ENCODE assay signal across 14 cellular contexts in genomic region chr6:36351152-36351571, GRCh38. TPM values are rescaled to one million over a fixed set of nuclear protein-coding genes. Genes with fewer than 3 reads are reported as not detected.
DNase-seq lines count a peak whose midpoint lies in the region; ATAC-seq, FAIRE-seq and TF ChIP-seq lines count a peak whose summit lies in the region.
"Had no signal": no experiment of that assay in that cellular context is flagged by ENCODE, and none has a peak within 500 bp of the region (broad histone marks: within the 10 kb centered on the region; RNA-seq: fewer than 3 reads in every experiment).

No MANE protein-coding gene starts in this region.

- no peaks in the 10 kb centered on the region for H3K27me3 ChIP-seq in tibial artery
- peaks cover 0 to 43% (median 0%) of the 10 kb centered on the region in 7 donors for H3K27me3 ChIP-seq in spleen (replicated peaks in 1 of 7)

- TF ChIP-seq CTCF in astrocyte of the spinal cord (IDR thresholded peaks at IDR 0.05; ENCODE audit: low read depth, low read length), result no peak
- no peak for TF ChIP-seq CTCF in kidney (IDR thresholded peaks at IDR 0.05; ENCODE audit: borderline replicate concordance, extremely low read depth, insufficient read depth)
- TF ChIP-seq CTCF in tibial artery (IDR thresholded peaks at IDR 0.05), result no peak
- TF ChIP-seq CTCF in spleen (IDR thresholded peaks at IDR 0.05 in 8 of 11, conservative IDR thresholded peaks at IDR 0.05 in 3 of 11), result no peak

- no peak for ATAC-seq in HG03342 (IDR thresholded peaks at IDR 0.05; ENCODE audit: unreplicated experiment)

- H3K27ac ChIP-seq in kidney (ENCODE audit: low read depth in 2 of 2, low read length in 2 of 2) (peak overlapping the region; percentile 29 to 74), tibial artery (peak overlapping the region; percentile 49 to 62), spleen (no peak overlapping the region)

- WGBS in spleen, 5 donors, result 78 to 88% (median 83%) methylated on average over 5 of the region's 5 CpGs

- H3K36me3 ChIP-seq in kidney (ENCODE audit: control insufficient read depth in 1 of 2, insufficient read depth in 2 of 2, low read length in 2 of 2) (no peaks in the 10 kb centered on the region), tibial artery (no peaks in the 10 kb centered on the region), spleen (no peaks in the 10 kb centered on the region)

- intact Hi-C loops in kidney (cut with DNase I) (no loop called here), tibial artery (cut with DNase I; ENCODE audit: low total_unique reads) (no loop called here), spleen (cut with DNase I; ENCODE audit: low total_unique reads) (loop anchor here (10.0 kb wide), 1 partner anchor 226 kb away; no protein-coding TSS in a partner anchor)

- no peak overlapping the region for H3K9ac ChIP-seq in kidney (ENCODE audit: low read length in 2 of 2)

- DNase-seq in NCI-H226 (peak; percentile 94), astrocyte of the spinal cord (ENCODE audit: low read depth, low spot score) (peak; percentile 49), kidney (no peak), tibial artery (peak in 1 of 2 donors; percentile 18), activated gamma-delta T cell treated with Interleukin-2 at 50 U/mL for 16 hours (no peak), spleen (no peak), C1 segment of cervical spinal cord (lab: John Stamatoyannopoulos, UW) (no peak)
- DNase-seq: activated CD4-positive, alpha-beta T cell treated with anti-CD3 and anti-CD28 coated beads for 48 hours; NCI-H2029 treated with DMSO at 0.1 percent for 48 hours had no signal

- no peak for TF ChIP-seq POLR2A in spleen (IDR thresholded peaks at IDR 0.05)

- FAIRE-seq in kidney (lab: Jason Lieb, UNC), result no peak
- FAIRE-seq: D721Med had no signal

- in situ Hi-C loops in astrocyte of the spinal cord (cut with HindIII; ENCODE audit: low sequenced_read_pairs), result no loop called here

- H3K4me1 ChIP-seq in kidney (ENCODE audit: control insufficient read depth in 1 of 2, insufficient read depth in 1 of 2, low read depth in 1 of 2, low read length in 2 of 2) (peaks cover 0 to 2% of the 10 kb centered on the region in 2 donors), tibial artery (peaks cover 0 to 13% (median 0%) of the 10 kb centered on the region in 4 donors), spleen (peaks cover 0 to 20% (median 8%) of the 10 kb centered on the region in 6 donors)

- H3K4me3 ChIP-seq in astrocyte of the spinal cord (ENCODE audit: low read depth, low read length), result no peak overlapping the region
- H3K4me3 ChIP-seq in kidney (ENCODE audit: low read length in 2 of 2), result no peak overlapping the region
- H3K4me3 ChIP-seq in tibial artery, result no peak overlapping the region
- H3K4me3 ChIP-seq in spleen, result no peak overlapping the region

- H3K9me3 ChIP-seq in kidney (ENCODE audit: control insufficient read depth in 1 of 2, low read length in 2 of 2), result peaks cover 0 to 4% of the 10 kb centered on the region in 2 donors
- H3K9me3 ChIP-seq in tibial artery, result no peaks in the 10 kb centered on the region
- peaks cover 0 to 5% (median 0%) of the 10 kb centered on the region in 8 donors for H3K9me3 ChIP-seq in spleen

RNA-seq across cellular contexts. Expression of gene BNIP5, which starts 14.5 kb away (rescaled TPM):
- total RNA-seq in kidney (0.44 TPM), spleen (not detected)
- polyA plus RNA-seq in kidney (ENCODE audit: insufficient read depth, low read depth, low replicate concordance) (not detected), spleen (under 1 TPM in 1 of 3 donors, not detected in 2; 0.05 TPM)
- total RNA-seq: activated T-helper 2 cell treated with anti-CD3 and anti-CD28 coated beads, Interferon-gamma antibody, Interleukin-2, Interleukin-4, amounts not matched to agents 10 μg/mL and 5 μg/mL and 100 μg/mL, durations not matched to agents 14 hours and 24 hours and 36 hours had no signal
- polyA plus RNA-seq: esophagus had no signal

RNA-seq across cellular contexts. Expression of gene ETV7, which starts 36.3 kb away (rescaled TPM):
- total RNA-seq in kidney, result 4.6 TPM
- polyA plus RNA-seq in kidney (ENCODE audit: insufficient read depth, low read depth, low replicate concordance), result 0.99 TPM
- total RNA-seq in spleen, result 1 to 10 TPM in 6 of 7 donors, under 1 TPM in 1; 0.51 to 3.2 (median 1.9) TPM
- 1 to 10 TPM; 1.6 to 4.5 (median 2.1) TPM for polyA plus RNA-seq in spleen
- total RNA-seq: temporal lobe had no signal

Comparison
In these comparisons a context has a peak if more than half of its experiments do, and no peak if none do; other contexts are left out.
1. DNase-seq: peak in NCI-H226 (single experiment) and astrocyte of the spinal cord (single experiment); none in kidney (single experiment), activated gamma-delta T cell treated with Interleukin-2 at 50 U/mL for 16 hours (single experiment), spleen (single experiment) and C1 segment of cervical spinal cord (0 of 14).
2. H3K27ac ChIP-seq: peak in kidney (2 of 2) and tibial artery (2 of 2); none in spleen (0 of 8).